Comparison of ENCODE assay signal across 12 cellular contexts in genomic region chr7:27163776-27164380, GRCh38. TPM values are rescaled to one million over a fixed set of nuclear protein-coding genes. Genes with fewer than 3 reads are reported as not detected.
A peak's percentile ranks its signal among the peaks of the same experiment; 100 is the strongest.
DNase-seq lines count a peak whose midpoint lies in the region; ATAC-seq and TF ChIP-seq lines count a peak whose summit lies in the region.
"Had no signal": no experiment of that assay in that cellular context is flagged by ENCODE, and none has a peak within 500 bp of the region (broad histone marks: within the 10 kb centered on the region; RNA-seq: fewer than 3 reads in every experiment).

No MANE protein-coding gene starts in this region.

- intact Hi-C loops in psoas muscle (cut with DNase I) = loop anchor here (2.0 to 10.0 kb wide), 5 partner anchors 767 to 1599 kb away; partner anchors contain the start of genes CBX3 (in 1 of the 2) and HNRNPA2B1 (in 1 of the 2)
- intact Hi-C loops in esophagus squamous epithelium (cut with DNase I) = loop anchor here (10.0 kb wide), 1 partner anchor 1309 kb away; no protein-coding TSS in a partner anchor

- DNase-seq in BJ (ENCODE audit: low read depth) (no peak), KBM-7 (peak; percentile 45), fibroblast of villous mesenchyme (ENCODE audit: low read depth) (peak; percentile 37), psoas muscle (peak in 1 of 2 donors; percentile 46), NCI-H1105 treated with DMSO at 0.1 percent for 48 hours (lab: John Stamatoyannopoulos, UW) (no peak), esophagus squamous epithelium (lab: John Stamatoyannopoulos, UW) (no peak), NCI-H187 (lab: John Stamatoyannopoulos, UW) (no peak)
- DNase-seq in effector memory CD4-positive, alpha-beta T cell = no peak
- DNase-seq: activated CD4-positive, alpha-beta T cell treated with anti-CD3 and anti-CD28 coated beads, Interleukin-2, amount 50 U/mL, for 48 hours; kidney glomerular epithelial cell; PC-9; stimulated activated CD4-positive, alpha-beta T cell treated with anti-CD3 and anti-CD28 coated beads, Interleukin-4, amount 100 ng/mL, for 24 hours had no signal

- H3K9me3 ChIP-seq in psoas muscle = no peaks in the 10 kb centered on the region
- H3K9me3 ChIP-seq in effector memory CD4-positive, alpha-beta T cell (ENCODE audit: control insufficient read depth, low read length) = no peaks in the 10 kb centered on the region
- H3K9me3 ChIP-seq in esophagus squamous epithelium = no peaks in the 10 kb centered on the region

- H3K4me3 ChIP-seq in BJ (ENCODE audit: low read depth, low read length) = peak overlapping the region; percentile 72
- H3K4me3 ChIP-seq in fibroblast of villous mesenchyme (ENCODE audit: low read depth, low read length) = peak overlapping the region; percentile 67
- H3K4me3 ChIP-seq in psoas muscle = peak overlapping the region; percentile 79
- H3K4me3 ChIP-seq in effector memory CD4-positive, alpha-beta T cell (ENCODE audit: insufficient read depth, low read depth, low read length, poor library complexity, severe bottlenecking) = no peak overlapping the region
- H3K4me3 ChIP-seq in esophagus squamous epithelium = peak overlapping the region in 2 of 4 donors; percentile 41 to 51
- H3K4me3 ChIP-seq: PC-9 had no signal

- in situ Hi-C loops in KBM-7 (cut with MboI; ENCODE audit: low pct_unique_long_range_greater_than_20kb, low sequenced_read_pairs) = loop anchor here (25.0 kb wide), 1 partner anchor 1302 kb away; no protein-coding TSS in a partner anchor

- H3K36me3 ChIP-seq in BJ (ENCODE audit: control insufficient read depth, insufficient read depth, low read length) = peaks cover 17% of the 10 kb centered on the region
- no peaks in the 10 kb centered on the region for H3K36me3 ChIP-seq in psoas muscle (ENCODE audit: insufficient read depth in 1 of 2, low read depth in 1 of 2)
- H3K36me3 ChIP-seq in effector memory CD4-positive, alpha-beta T cell (ENCODE audit: control insufficient read depth, insufficient read depth, low read length) = no peaks in the 10 kb centered on the region
- H3K36me3 ChIP-seq in esophagus squamous epithelium = no peaks in the 10 kb centered on the region

- H3K4me1 ChIP-seq in psoas muscle (peaks cover 28% of the 10 kb centered on the region), esophagus squamous epithelium (peaks cover 24 to 62% (median 41%) of the 10 kb centered on the region in 3 donors)
- H3K4me1 ChIP-seq in effector memory CD4-positive, alpha-beta T cell (ENCODE audit: control insufficient read depth, insufficient read depth, low read length, poor library complexity, severe bottlenecking) = peaks cover 40% of the 10 kb centered on the region

- H3K27ac ChIP-seq in psoas muscle (peak overlapping the region; percentile 92), esophagus squamous epithelium (no peak overlapping the region)
- no peak overlapping the region for H3K27ac ChIP-seq in effector memory CD4-positive, alpha-beta T cell (ENCODE audit: insufficient read depth, low read length, poor library complexity, severe bottlenecking)
- H3K27ac ChIP-seq: PC-9 had no signal

- 31 to 40% (median 35%) methylated on average over 23 of the region's 23 CpGs for WGBS in psoas muscle, 3 donors
- WGBS in esophagus squamous epithelium, 2 donors = 48 to 62% methylated on average over 17 to 19 of the region's 23 CpGs

- H3K27me3 ChIP-seq in BJ (ENCODE audit: control insufficient read depth, insufficient read depth, low read length) (no peaks in the 10 kb centered on the region), psoas muscle (ENCODE audit: insufficient read depth in 3 of 3, low read length in 2 of 3) (no peaks in the 10 kb centered on the region), esophagus squamous epithelium (peaks cover 27 to 99% (median 69%) of the 10 kb centered on the region in 4 donors)
- peaks cover 85% of the 10 kb centered on the region for H3K27me3 ChIP-seq in effector memory CD4-positive, alpha-beta T cell (replicated peaks; ENCODE audit: control insufficient read depth, insufficient read depth, low read length, poor library complexity, severe bottlenecking)

- no peak for ATAC-seq in psoas muscle

- CTCF ChIA-PET in BJ (lab: Yijun Ruan, JAX) = interaction anchor here (1.0 to 4.0 kb wide), 5 partner anchors 9 to 794 kb away, joined by 3 to 74 read pairs (median 24); partner anchors contain the start of genes HOXA10 and HOXA3

- no peak for TF ChIP-seq POLR2A in esophagus squamous epithelium (IDR thresholded peaks at IDR 0.05)

- POLR2A ChIA-PET in BJ (lab: Charles Lee) = no interaction called here

- TF ChIP-seq CTCF in BJ (IDR thresholded peaks at IDR 0.05; ENCODE audit: insufficient read depth, low read depth, low read length) (no peak), fibroblast of villous mesenchyme (IDR thresholded peaks at IDR 0.05; ENCODE audit: insufficient read depth, low read depth, low read length) (no peak), psoas muscle (IDR thresholded peaks at IDR 0.05) (no peak), esophagus squamous epithelium (IDR thresholded peaks at IDR 0.05) (no peak)

RNA-seq across cellular contexts. Expression of gene HOXA9, which starts 1.5 kb away (rescaled TPM):
- polyA plus RNA-seq in BJ (2011; rRNA removed) = 12.6 and 15.0 TPM in 2 replicates
- polyA minus RNA-seq in BJ (2011; rRNA and poly(A)+ RNA removed) = 1.4 and 3.4 TPM in 2 replicates
- 17.1 and 20.3 TPM in 2 replicates for total RNA-seq in fibroblast of villous mesenchyme
- total RNA-seq in psoas muscle = 10 to 100 TPM in 1 of 4 donors, 1 to 10 TPM in 1, under 1 TPM in 1, not detected in 1; 0.81 to 19.9 (median 4.9) TPM
- 10 to 100 TPM; 13.8 to 55.9 (median 18.2) TPM for polyA plus RNA-seq in psoas muscle
- total RNA-seq in esophagus squamous epithelium = 1 to 10 TPM in 1 of 4 donors, under 1 TPM in 1, not detected in 2; 0.57 to 1.1 TPM

RNA-seq across cellular contexts. Expression of gene HOXA7, which starts 7.4 kb away (rescaled TPM):
- polyA plus RNA-seq in BJ (2011; rRNA removed) (3.8 and 4.4 TPM in 2 replicates), psoas muscle (10 to 100 TPM in 1 of 3 donors, 1 to 10 TPM in 2; 2.9 to 10.2 (median 6.2) TPM)
- polyA minus RNA-seq in BJ (2011; rRNA and poly(A)+ RNA removed) = 1.4 and 2.3 TPM in 2 replicates
- total RNA-seq in fibroblast of villous mesenchyme (2.2 and 2.3 TPM in 2 replicates), psoas muscle (1 to 10 TPM; 4.7 to 8.4 (median 6.7) TPM), esophagus squamous epithelium (under 1 TPM; 0.23 to 0.76 (median 0.48) TPM)
- total RNA-seq: PC-9 had no signal

RNA-seq across cellular contexts. Expression of gene HOXA10, which starts 10.2 kb away (rescaled TPM):
- polyA plus RNA-seq in BJ (2011; rRNA removed) = 54.7 and 59.6 TPM in 2 replicates
- 32.3 and 43.4 TPM in 2 replicates for polyA minus RNA-seq in BJ (2011; rRNA and poly(A)+ RNA removed)
- 39.0 and 47.1 TPM in 2 replicates for total RNA-seq in fibroblast of villous mesenchyme
- 10 to 100 TPM in 2 of 4 donors, under 1 TPM in 1, not detected in 1; 0.81 to 34.3 (median 19.2) TPM for total RNA-seq in psoas muscle
- 10 to 100 TPM; 17.2 to 77.5 (median 32.0) TPM for polyA plus RNA-seq in psoas muscle
- not detected for total RNA-seq in esophagus squamous epithelium
- total RNA-seq: PC-9 had no signal

RNA-seq across cellular contexts. Expression of gene HOXA3, which starts 11.5 kb away (rescaled TPM):
- polyA plus RNA-seq in BJ (2011; rRNA removed) (0.09 and 0.15 TPM in 2 replicates), psoas muscle (1 to 10 TPM in 1 of 3 donors, under 1 TPM in 2; 0.65 to 2.6 (median 0.97) TPM)
- polyA minus RNA-seq in BJ (2011; rRNA and poly(A)+ RNA removed) = 0.77 TPM in 1 of 2 replicates, not detected in the other
- total RNA-seq in fibroblast of villous mesenchyme (9.3 and 11.7 TPM in 2 replicates), psoas muscle (1 to 10 TPM; 3.3 to 5.6 (median 4.2) TPM), esophagus squamous epithelium (1 to 10 TPM; 3.6 to 8.7 (median 6.6) TPM)

RNA-seq across cellular contexts. Expression of gene HOXA6, which starts 16.3 kb away (rescaled TPM):
- polyA plus RNA-seq in BJ (2011; rRNA removed) (0.45 and 0.77 TPM in 2 replicates), psoas muscle (1 to 10 TPM in 2 of 3 donors, under 1 TPM in 1; 0.64 to 3.2 (median 1.5) TPM)
- 0.62 TPM in 1 of 2 replicates, not detected in the other for polyA minus RNA-seq in BJ (2011; rRNA and poly(A)+ RNA removed)
- total RNA-seq in fibroblast of villous mesenchyme (10.6 and 11.2 TPM in 2 replicates), psoas muscle (1 to 10 TPM; 2.5 to 3.7 (median 3.1) TPM), esophagus squamous epithelium (1 to 10 TPM in 1 of 4 donors, under 1 TPM in 1, not detected in 2; 0.26 to 1.3 TPM)

Comparison
In these comparisons a context has a peak if more than half of its experiments do, and no peak if none do; other contexts are left out.
1. DNase-seq: peak in KBM-7 (single experiment) and fibroblast of villous mesenchyme (single experiment); none in BJ (single experiment), effector memory CD4-positive, alpha-beta T cell (0 of 3), NCI-H1105 treated with DMSO at 0.1 percent for 48 hours (single experiment), esophagus squamous epithelium (single experiment) and NCI-H187 (0 of 2).